15 cellular contexts compared by ENCODE assay signal in genomic region chr16:46962629-46963028, GRCh38. TPM values are rescaled to one million over a fixed set of nuclear protein-coding genes. Genes with fewer than 3 reads are reported as not detected.
A peak's percentile ranks its signal among the peaks of the same experiment; 100 is the strongest.
DNase-seq lines count a peak whose midpoint lies in the region; ATAC-seq and TF ChIP-seq lines count a peak whose summit lies in the region.
"Had no signal": no experiment of that assay in that cellular context is flagged by ENCODE, and none has a peak within 500 bp of the region (broad histone marks: within the 10 kb centered on the region; RNA-seq: fewer than 3 reads in every experiment).

No MANE protein-coding gene starts in this region.

- peaks cover 15% of the 10 kb centered on the region for H3K4me1 Mint-ChIP-seq in activated T-helper 17 cell treated with anti-CD3 and anti-CD28 coated beads, Interleukin-2, amount 50 U/mL, for 72 hours

- H3K4me1 ChIP-seq in left ventricle myocardium inferior (peaks cover 26% of the 10 kb centered on the region), subcutaneous abdominal adipose tissue (ENCODE audit: control insufficient read depth in 5 of 5, insufficient read depth in 5 of 5, low read length in 5 of 5) (peaks cover 0 to 26% (median 13%) of the 10 kb centered on the region in 5 donors), foreskin keratinocyte (no peaks in the 10 kb centered on the region)
- H3K4me1 ChIP-seq: BE2C had no signal

- no peaks in the 10 kb centered on the region for H3K9me3 Mint-ChIP-seq in activated T-helper 17 cell treated with anti-CD3 and anti-CD28 coated beads, Interleukin-2, amount 50 U/mL, for 72 hours

- no peak for ATAC-seq in Right ventricle myocardium inferior
- ATAC-seq in activated T-helper 17 cell treated with anti-CD3 and anti-CD28 coated beads, Interleukin-2, amount 50 U/mL, for 72 hours (replicated peaks) = no peak
- no peak for ATAC-seq in foreskin keratinocyte
- no peak for ATAC-seq in GM21576 (IDR thresholded peaks at IDR 0.05; ENCODE audit: unreplicated experiment)

- peak overlapping the region; percentile 63 for H3K4me3 Mint-ChIP-seq in activated T-helper 17 cell treated with anti-CD3 and anti-CD28 coated beads, Interleukin-2, amount 50 U/mL, for 72 hours

- TF ChIP-seq CTCF in left ventricle myocardium inferior (IDR thresholded peaks at IDR 0.05; ENCODE audit: borderline replicate concordance) = no peak
- no peak for TF ChIP-seq CTCF in foreskin keratinocyte (conservative IDR thresholded peaks at IDR 0.05)

- peak overlapping the region; percentile 88 for H3K27ac Mint-ChIP-seq in activated T-helper 17 cell treated with anti-CD3 and anti-CD28 coated beads, Interleukin-2, amount 50 U/mL, for 72 hours

- H3K27me3 Mint-ChIP-seq in activated T-helper 17 cell treated with anti-CD3 and anti-CD28 coated beads, Interleukin-2, amount 50 U/mL, for 72 hours = no peaks in the 10 kb centered on the region

- H3K9ac ChIP-seq in subcutaneous abdominal adipose tissue (ENCODE audit: low read length in 5 of 5) = peak overlapping the region in 1 of 5 donors; percentile 38
- H3K9ac ChIP-seq: parathyroid adenoma had no signal

- H3K27me3 ChIP-seq in left ventricle myocardium inferior (ENCODE audit: low read depth) = no peaks in the 10 kb centered on the region
- H3K27me3 ChIP-seq in subcutaneous abdominal adipose tissue (ENCODE audit: control insufficient read depth in 5 of 5, insufficient read depth in 4 of 5, low read length in 5 of 5) = no peaks in the 10 kb centered on the region
- H3K27me3 ChIP-seq in foreskin keratinocyte = no peaks in the 10 kb centered on the region
- H3K27me3 ChIP-seq: BE2C, hepatocyte had no signal

- intact Hi-C loops in left ventricle myocardium inferior (cut with micrococcal nuclease) = no loop called here
- intact Hi-C loops in Right ventricle myocardium inferior (cut with DNase I) = no loop called here

- DNase-seq in left ventricle myocardium inferior (no peak), Right ventricle myocardium inferior (ENCODE audit: missing footprints) (no peak), fibroblast of peridontal ligament (ENCODE audit: extremely low read depth) (peak; percentile 27), foreskin keratinocyte (no peak), epidermal melanocyte (ENCODE audit: insufficient read length, low spot score) (no peak)
- DNase-seq: BE2C, left ventricle myocardium superior, NCI-H1417, NCI-H446 treated with DMSO at 0.1 percent for 48 hours had no signal

- H3K36me3 ChIP-seq in left ventricle myocardium inferior (peaks cover 99% of the 10 kb centered on the region), subcutaneous abdominal adipose tissue (ENCODE audit: control insufficient read depth in 5 of 5, insufficient read depth in 5 of 5, low read length in 5 of 5) (peaks cover 18 to 87% (median 75%) of the 10 kb centered on the region in 5 donors)

- H3K36me3 Mint-ChIP-seq in activated T-helper 17 cell treated with anti-CD3 and anti-CD28 coated beads, Interleukin-2, amount 50 U/mL, for 72 hours (ENCODE audit: low read depth) = peaks cover 100% of the 10 kb centered on the region

- peak overlapping the region; percentile 14 for H3K27ac ChIP-seq in left ventricle myocardium inferior (replicated peaks)
- H3K27ac ChIP-seq in subcutaneous abdominal adipose tissue (ENCODE audit: low read depth, low read length) = peak overlapping the region; percentile 45
- no peak overlapping the region for H3K27ac ChIP-seq in foreskin keratinocyte
- H3K27ac ChIP-seq: hepatocyte, parathyroid adenoma had no signal

- H3K4me3 ChIP-seq in left ventricle myocardium inferior (no peak overlapping the region), subcutaneous abdominal adipose tissue (ENCODE audit: low read depth in 1 of 5, low read length in 5 of 5) (no peak overlapping the region)
- H3K4me3 ChIP-seq: HAP-1, hepatocyte had no signal

- H3K9me3 ChIP-seq in left ventricle myocardium inferior (replicated peaks) = no peaks in the 10 kb centered on the region
- H3K9me3 ChIP-seq in subcutaneous abdominal adipose tissue (ENCODE audit: control insufficient read depth in 5 of 5, low read length in 5 of 5) = no peaks in the 10 kb centered on the region
- H3K9me3 ChIP-seq: BE2C, HAP-1 had no signal

RNA-seq across cellular contexts. Expression of gene DNAJA2, which starts 10.8 kb away (rescaled TPM):
- total RNA-seq in left ventricle myocardium inferior (90.8 TPM), Right ventricle myocardium inferior (86.3 TPM), foreskin keratinocyte (81.2 and 86.4 TPM in 2 replicates)
- total RNA-seq in activated T-helper 17 cell treated with anti-CD3 and anti-CD28 coated beads, Interleukin-2, amount 50 U/mL, for 72 hours = 10 to 100 TPM; 46.2 to 77.9 TPM
- polyA plus RNA-seq in foreskin keratinocyte = 38.7 and 47.0 TPM in 2 replicates
